Comparison of ENCODE assay signal across 1 cellular context in genomic region chr19:54021363-54021762, GRCh38.
TF ChIP-seq lines count a peak whose summit lies in the region.

No MANE protein-coding gene starts in this region.

TF ChIP-seq in endothelial cell of umbilical vein, 7 proteins besides CTCF, POLR2A, EP300 and RAD21:
- TF ChIP-seq EZH2 (IDR thresholded peaks at IDR 0.05; ENCODE audit: borderline replicate concordance, low read depth, low read length, severe bottlenecking) (no peak), JUN (IDR thresholded peaks at IDR 0.05; ENCODE audit: borderline replicate concordance, insufficient read depth, insufficient read length, low read depth) (no peak), POLR2AphosphoS5 (IDR thresholded peaks at IDR 0.05; ENCODE audit: insufficient read depth, low read depth, low read length) (no peak), FOS (IDR thresholded peaks at IDR 0.05; ENCODE audit: borderline replicate concordance, insufficient read depth, low read length) (no peak), MAX (IDR thresholded peaks at IDR 0.05; ENCODE audit: insufficient read depth, insufficient read length) (no peak), GATA2 (IDR thresholded peaks at IDR 0.05; ENCODE audit: insufficient read depth, insufficient read length, low read depth, low read length) (no peak), MYC (IDR thresholded peaks at IDR 0.05; ENCODE audit: low read depth, low read length) (no peak)
